In the genomic region with DNA sequence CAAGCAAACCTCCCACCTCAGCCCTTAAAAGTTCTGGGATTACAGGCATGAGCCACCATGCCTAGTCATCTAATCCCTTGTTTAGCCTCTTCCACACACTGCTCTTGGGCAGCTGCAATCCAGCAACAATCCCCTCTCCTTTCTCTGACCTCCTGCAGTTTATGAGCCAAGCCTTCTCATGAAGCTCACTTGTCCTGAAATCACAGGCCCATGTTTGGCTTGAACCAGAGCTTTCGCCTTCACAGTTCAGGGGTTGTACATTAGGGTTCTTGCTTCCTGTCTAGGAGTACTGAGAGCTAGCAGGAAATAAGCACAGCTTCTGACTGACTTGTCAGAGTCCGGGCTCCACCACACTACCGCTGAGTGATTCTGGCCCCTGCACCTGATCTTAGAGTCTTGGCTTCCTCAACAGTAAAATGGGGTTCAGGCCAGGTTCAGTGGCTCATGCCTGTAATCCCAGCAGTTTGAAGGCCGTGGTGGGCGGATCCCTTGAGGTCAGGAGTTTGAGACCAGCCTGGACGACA, we compare ENCODE assay signal across 8 cellular contexts. TPM values are rescaled to one million over a fixed set of nuclear protein-coding genes. Genes with fewer than 3 reads are reported as not detected.
DNase-seq lines count a peak whose midpoint lies in the region; ATAC-seq and TF ChIP-seq lines count a peak whose summit lies in the region.

No MANE protein-coding gene starts in this region.

- TF ChIP-seq CTCF in activated B cell treated with CpG ODN at 0.5 μM for 24 hours (IDR thresholded peaks at IDR 0.05): no peak
- no peak for TF ChIP-seq CTCF in lower leg skin (IDR thresholded peaks at IDR 0.05)
- TF ChIP-seq CTCF in HFFc6 (IDR thresholded peaks at IDR 0.05): no peak

- 81 to 88% methylated on average over 5 to 6 of the region's 6 CpGs for whole genome bisulfite sequencing in lower leg skin, 2 donors

- H3K4me1 Mint-ChIP-seq in activated B cell treated with CpG ODN at 0.5 μM for 24 hours (peaks cover 30% of the 10 kb centered on the region), HFFc6 (ENCODE audit: low read depth) (peaks cover 3% of the 10 kb centered on the region; the same call in 1 of the 2 replicates)
- H3K4me1 Mint-ChIP-seq in natural killer cell treated with Interleukin-12 subunit alpha and Interleukin-12 subunit beta and Interleukin-15 and Interleukin-18, amount 100 ng/mL, for 72 hours (ENCODE audit: low read depth in 2 of 2): peaks cover 15 to 17% of the 10 kb centered on the region in 2 donors

- H3K9me3 Mint-ChIP-seq in activated B cell treated with CpG ODN at 0.5 μM for 24 hours: no peaks in the 10 kb centered on the region
- no peaks in the 10 kb centered on the region for H3K9me3 Mint-ChIP-seq in natural killer cell treated with Interleukin-12 subunit alpha and Interleukin-12 subunit beta and Interleukin-15 and Interleukin-18, amount 100 ng/mL, for 72 hours
- H3K9me3 Mint-ChIP-seq in HFFc6: no peaks in the 10 kb centered on the region

- no peak overlapping the region for H3K27ac ChIP-seq in caudate nucleus (ENCODE audit: low read depth, low read length)

- H3K36me3 Mint-ChIP-seq in activated B cell treated with CpG ODN at 0.5 μM for 24 hours (ENCODE audit: low read depth): no peaks in the 10 kb centered on the region
- no peaks in the 10 kb centered on the region for H3K36me3 Mint-ChIP-seq in natural killer cell treated with Interleukin-12 subunit alpha and Interleukin-12 subunit beta and Interleukin-15 and Interleukin-18, amount 100 ng/mL, for 72 hours
- H3K36me3 Mint-ChIP-seq in HFFc6 (ENCODE audit: low read depth): no peaks in the 10 kb centered on the region

- POLR2A ChIA-PET in activated B cell treated with CpG ODN at 0.5 μM for 24 hours (lab: Charles Lee): interaction anchor here (0.5 to 3.2 kb wide), 16 partner anchors 9 to 294 kb away, joined by 3 to 33 read pairs (median 10); partner anchors contain the start of genes DHRS13, FAM222B, FLOT2 and NEK8

- DNase-seq in activated B cell treated with CpG ODN at 0.5 μM for 24 hours (no peak), lower leg skin (ENCODE audit: low spot score in 2 of 2) (no peak), caudate nucleus (lab: John Stamatoyannopoulos, UW) (no peak), HFFc6 (no peak), CD1c-positive myeloid dendritic cell (ENCODE audit: extremely low spot score) (no peak)
- no peak for DNase-seq in natural killer cell treated with Interleukin-12 subunit alpha and Interleukin-12 subunit beta and Interleukin-15 and Interleukin-18, amount 100 ng/mL, for 72 hours (ENCODE audit: low spot score)

- H3K27ac Mint-ChIP-seq in activated B cell treated with CpG ODN at 0.5 μM for 24 hours (peak overlapping the region; percentile 95), HFFc6 (no peak overlapping the region)
- peak overlapping the region; percentile 84 to 85 for H3K27ac Mint-ChIP-seq in natural killer cell treated with Interleukin-12 subunit alpha and Interleukin-12 subunit beta and Interleukin-15 and Interleukin-18, amount 100 ng/mL, for 72 hours

- CTCF ChIA-PET in activated B cell treated with CpG ODN at 0.5 μM for 24 hours (lab: Charles Lee): interaction anchor here (0.7 to 2.2 kb wide), 7 partner anchors 22 to 144 kb away, joined by 3 to 6 read pairs (median 4); partner anchors contain the start of genes FLOT2 and TLCD1

- intact Hi-C loops in activated B cell treated with CpG ODN at 0.5 μM for 24 hours (cut with micrococcal nuclease) (loop anchor here (1.0 to 2.0 kb wide), 3 partner anchors 17 to 23 kb away; no protein-coding TSS in a partner anchor), lower leg skin (cut with DNase I; ENCODE audit: low total_unique reads) (no loop called here)

- H3K4me3 Mint-ChIP-seq in activated B cell treated with CpG ODN at 0.5 μM for 24 hours (peak overlapping the region; percentile 50), HFFc6 (no peak overlapping the region)
- H3K4me3 Mint-ChIP-seq in natural killer cell treated with Interleukin-12 subunit alpha and Interleukin-12 subunit beta and Interleukin-15 and Interleukin-18, amount 100 ng/mL, for 72 hours: peak overlapping the region; percentile 21

- peak; percentile 94 for ATAC-seq in GM18867 (IDR thresholded peaks at IDR 0.05; ENCODE audit: unreplicated experiment)
- ATAC-seq in HG02763 (IDR thresholded peaks at IDR 0.05; ENCODE audit: unreplicated experiment): peak; percentile 84
- ATAC-seq in activated B cell treated with CpG ODN at 0.5 μM for 24 hours (ENCODE audit: low read depth): peak; percentile 99
- peak; percentile 88 to 95 for ATAC-seq in natural killer cell treated with Interleukin-12 subunit alpha and Interleukin-12 subunit beta and Interleukin-15 and Interleukin-18, amount 100 ng/mL, for 72 hours

- TF ChIP-seq POLR2A in lower leg skin (IDR thresholded peaks at IDR 0.05): no peak

- H3K27me3 Mint-ChIP-seq in activated B cell treated with CpG ODN at 0.5 μM for 24 hours (no peaks in the 10 kb centered on the region), HFFc6 (ENCODE audit: insufficient read depth) (peaks cover 6% of the 10 kb centered on the region)
- H3K27me3 Mint-ChIP-seq in natural killer cell treated with Interleukin-12 subunit alpha and Interleukin-12 subunit beta and Interleukin-15 and Interleukin-18, amount 100 ng/mL, for 72 hours: no peaks in the 10 kb centered on the region

- H3K4me3 ChIP-seq in lower leg skin (ENCODE audit: low read depth, poor library complexity, severe bottlenecking): no peak overlapping the region

RNA-seq across cellular contexts. Expression of gene ERAL1, which starts 16.3 kb away (rescaled TPM):
- total RNA-seq in activated B cell treated with CpG ODN at 0.5 μM for 24 hours: 47.6 and 49.2 TPM in 2 replicates
- 100 to 1,000 TPM in 1 of 2 donors, 10 to 100 TPM in 1; 55.9 to 105 TPM for total RNA-seq in natural killer cell treated with Interleukin-12 subunit alpha and Interleukin-12 subunit beta and Interleukin-15 and Interleukin-18, amount 100 ng/mL, for 72 hours
- total RNA-seq in lower leg skin: 10 to 100 TPM; 39.4 to 45.2 (median 41.6) TPM
- total RNA-seq in HFFc6 (2021; fragmentation: NEBNext Ultra II Directional; extraction: Animal tissue kit (Norgen Biotek cat#: 25700)): 10 to 100 TPM; 43.3 to 55.1 (median 46.1) TPM

RNA-seq across cellular contexts. Expression of gene FLOT2, which starts 26.4 kb away (rescaled TPM):
- total RNA-seq in activated B cell treated with CpG ODN at 0.5 μM for 24 hours: 303 and 321 TPM in 2 replicates
- total RNA-seq in natural killer cell treated with Interleukin-12 subunit alpha and Interleukin-12 subunit beta and Interleukin-15 and Interleukin-18, amount 100 ng/mL, for 72 hours: 10 to 100 TPM; 79.3 to 95.8 TPM
- total RNA-seq in lower leg skin: 100 to 1,000 TPM in 1 of 4 donors, 10 to 100 TPM in 3; 38.7 to 117 (median 45.6) TPM
- 10 to 100 TPM; 46.7 to 85.7 (median 77.9) TPM for total RNA-seq in HFFc6 (2021; fragmentation: NEBNext Ultra II Directional; extraction: Animal tissue kit (Norgen Biotek cat#: 25700))

RNA-seq across cellular contexts. Expression of gene FAM222B, which starts 28.5 kb away (rescaled TPM):
- 15.6 and 16.0 TPM in 2 replicates for total RNA-seq in activated B cell treated with CpG ODN at 0.5 μM for 24 hours
- total RNA-seq in natural killer cell treated with Interleukin-12 subunit alpha and Interleukin-12 subunit beta and Interleukin-15 and Interleukin-18, amount 100 ng/mL, for 72 hours: 10 to 100 TPM; 21.7 to 23.5 TPM
- 10 to 100 TPM; 10.7 to 18.0 (median 12.0) TPM for total RNA-seq in lower leg skin
- total RNA-seq in HFFc6 (2021; fragmentation: NEBNext Ultra II Directional; extraction: Animal tissue kit (Norgen Biotek cat#: 25700)): 10 to 100 TPM; 14.5 to 17.2 (median 16.6) TPM

RNA-seq across cellular contexts. Expression of gene DHRS13, which starts 31.8 kb away (rescaled TPM):
- 32.0 and 39.6 TPM in 2 replicates for total RNA-seq in activated B cell treated with CpG ODN at 0.5 μM for 24 hours
- total RNA-seq in natural killer cell treated with Interleukin-12 subunit alpha and Interleukin-12 subunit beta and Interleukin-15 and Interleukin-18, amount 100 ng/mL, for 72 hours: 10 to 100 TPM; 22.5 to 26.1 TPM
- total RNA-seq in lower leg skin: 10 to 100 TPM; 19.2 to 22.9 (median 19.5) TPM
- total RNA-seq in HFFc6 (2021; fragmentation: NEBNext Ultra II Directional; extraction: Animal tissue kit (Norgen Biotek cat#: 25700)): 1 to 10 TPM; 1.5 to 3.0 (median 2.2) TPM
